28 cellular contexts compared by ENCODE assay signal in genomic region chr12:24304285-24304684, GRCh38.
"Had no signal": no experiment of that assay in that cellular context is flagged by ENCODE, and none has a peak within 500 bp of the region (broad histone marks: within the 10 kb centered on the region; RNA-seq: fewer than 3 reads in every experiment).

No MANE protein-coding gene starts in this region.

- FAIRE-seq: colon, endometrium, endothelial cell of umbilical vein, frontal cortex had no signal

- H3K9me3 Mint-ChIP-seq: dendritic cell treated with granulocyte-macrophage colony-stimulating factor and Interleukin-4, amounts not matched to agents 40 ng/mL and 50 ng/mL, for 4 days had no signal

- H3K27ac ChIP-seq: colonic mucosa, coronary artery, dorsolateral prefrontal cortex, epithelial cell of prostate, esophagus muscularis mucosa, esophagus squamous epithelium, foreskin keratinocyte, gastrocnemius medialis, gastroesophageal sphincter, heart left ventricle, heart right ventricle had no signal

- H3K4me3 ChIP-seq: colonic mucosa, coronary artery, dorsolateral prefrontal cortex, esophagus muscularis mucosa, esophagus squamous epithelium, gastrocnemius medialis, gastroesophageal sphincter, heart left ventricle, heart right ventricle had no signal

- H3K27me3 ChIP-seq: colonic mucosa, dorsolateral prefrontal cortex, esophagus muscularis mucosa, esophagus squamous epithelium, foreskin keratinocyte, gastrocnemius medialis, gastroesophageal sphincter, heart left ventricle, heart right ventricle had no signal

- ATAC-seq: effector memory CD8-positive, alpha-beta T cell; esophagus mucosa; foreskin keratinocyte; gastrocnemius medialis; gastroesophageal sphincter; heart left ventricle; heart right ventricle had no signal

- H3K27me3 Mint-ChIP-seq: dendritic cell treated with granulocyte-macrophage colony-stimulating factor and Interleukin-4, amounts not matched to agents 40 ng/mL and 50 ng/mL, for 4 days; effector memory CD8-positive, alpha-beta T cell had no signal

- DNase-seq: colonic mucosa; cortex of kidney; dermis blood vessel endothelial cell; dorsolateral prefrontal cortex; effector CD4-positive, alpha-beta T cell; effector CD8-positive, alpha-beta T cell; effector memory CD4-positive, alpha-beta T cell; effector memory CD8-positive, alpha-beta T cell; erythroblast; esophagus squamous epithelium; foreskin fibroblast; foreskin keratinocyte; foreskin melanocyte; gastrocnemius medialis; glutamatergic neuron; head of caudate nucleus; heart left ventricle; heart right ventricle had no signal

- H3K9me3 ChIP-seq: colonic mucosa, esophagus muscularis mucosa, esophagus squamous epithelium, gastrocnemius medialis, gastroesophageal sphincter, heart left ventricle, heart right ventricle had no signal

- H3K4me3 Mint-ChIP-seq: dendritic cell treated with granulocyte-macrophage colony-stimulating factor and Interleukin-4, amounts not matched to agents 40 ng/mL and 50 ng/mL, for 4 days; effector memory CD8-positive, alpha-beta T cell had no signal

- H3K36me3 ChIP-seq: colonic mucosa, esophagus muscularis mucosa, esophagus squamous epithelium, gastrocnemius medialis, gastroesophageal sphincter, heart left ventricle, heart right ventricle had no signal

- H3K4me1 ChIP-seq: colonic mucosa, esophagus muscularis mucosa, esophagus squamous epithelium, foreskin keratinocyte, gastrocnemius medialis, gastroesophageal sphincter, heart left ventricle, heart right ventricle had no signal

- H3K27ac Mint-ChIP-seq: dendritic cell treated with granulocyte-macrophage colony-stimulating factor and Interleukin-4, amounts not matched to agents 40 ng/mL and 50 ng/mL, for 4 days; effector memory CD8-positive, alpha-beta T cell had no signal
